ENCODE assay signal across 1 cellular context in the genomic region with DNA sequence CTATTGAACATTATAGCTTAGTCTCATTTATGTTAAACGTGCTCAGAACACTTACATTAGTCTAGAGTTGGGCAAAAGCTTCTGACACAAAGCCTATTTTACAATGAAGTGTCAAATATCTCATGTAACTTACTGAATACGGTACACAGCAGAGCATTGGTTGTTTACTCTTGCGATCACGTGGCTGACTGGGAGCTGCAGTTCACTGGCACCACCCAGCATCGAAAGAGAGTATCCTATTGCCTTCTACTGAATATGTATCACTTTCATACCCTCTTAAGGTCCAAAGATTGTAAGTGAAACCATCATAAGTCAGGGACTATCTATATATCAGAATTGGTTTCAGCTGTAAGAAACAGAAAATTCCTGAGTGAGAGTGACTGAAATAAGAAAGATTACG.
TF ChIP-seq lines count a peak whose summit lies in the region.

No MANE protein-coding gene starts in this region.

TF ChIP-seq in HepG2, 621 proteins besides CTCF, POLR2A, EP300 and RAD21 (continued from another document):
- TF ChIP-seq, protein P1, sequence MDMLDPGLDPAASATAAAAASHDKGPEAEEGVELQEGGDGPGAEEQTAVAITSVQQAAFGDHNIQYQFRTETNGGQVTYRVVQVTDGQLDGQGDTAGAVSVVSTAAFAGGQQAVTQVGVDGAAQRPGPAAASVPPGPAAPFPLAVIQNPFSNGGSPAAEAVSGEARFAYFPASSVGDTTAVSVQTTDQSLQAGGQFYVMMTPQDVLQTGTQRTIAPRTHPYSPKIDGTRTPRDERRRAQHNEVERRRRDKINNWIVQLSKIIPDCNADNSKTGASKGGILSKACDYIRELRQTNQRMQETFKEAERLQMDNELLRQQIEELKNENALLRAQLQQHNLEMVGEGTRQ (IDR thresholded peaks at IDR 0.05; ENCODE audit: low read depth, low read length): 0 out of 2 replicates have a peak, but pooled peaks have one; percentile 10
- TF ChIP-seq, protein P1 (CRISPR knock-in tag; IDR thresholded peaks at IDR 0.05; ENCODE audit: borderline replicate concordance): peak; percentile 18; the same call in 1 of the 2 replicates
- TF ChIP-seq FOXA3 (CRISPR knock-in tag; IDR thresholded peaks at IDR 0.05) (peak; percentile 50), FOXA1 (IDR thresholded peaks at IDR 0.05) (no peak), FOXA1 (CRISPR knock-in tag; IDR thresholded peaks at IDR 0.05) (peak; percentile 48; the same call in 1 of the 2 replicates)
